Comparison of ENCODE assay signal across 21 cellular contexts in genomic region chr4:16732741-16733140, GRCh38.
A peak's percentile ranks its signal among the peaks of the same experiment; 100 is the strongest.
DNase-seq lines count a peak whose midpoint lies in the region; ATAC-seq and TF ChIP-seq lines count a peak whose summit lies in the region.
"Had no signal": no experiment of that assay in that cellular context is flagged by ENCODE, and none has a peak within 500 bp of the region (broad histone marks: within the 10 kb centered on the region; RNA-seq: fewer than 3 reads in every experiment).

No MANE protein-coding gene starts in this region.

- no peaks in the 10 kb centered on the region for H3F3A ChIP-seq in GM23338 (replicated peaks; ENCODE audit: low read depth)

- no peak overlapping the region for H3K4me3 Mint-ChIP-seq in GM23338
- no peak overlapping the region; the same call in 1 of the 2 replicates for H3K4me3 Mint-ChIP-seq in WTC11
- H3K4me3 Mint-ChIP-seq: B cell; CD14-positive monocyte; CD4-positive, alpha-beta T cell; CD8-positive, alpha-beta memory T cell had no signal

- no peak overlapping the region for H3K9ac ChIP-seq in iPS-20b (ENCODE audit: low read depth, low read length)
- H3K9ac ChIP-seq: BLaER1 had no signal

- peaks cover 4% of the 10 kb centered on the region; the same call in 1 of the 2 replicates for H3K79me2 ChIP-seq in GM23338 (replicated peaks; ENCODE audit: insufficient read depth)

- in situ Hi-C loops in GM13976 (cut with MboI; ENCODE audit: low sequenced_read_pairs, unreplicated experiment): no loop called here

- POLR2A ChIA-PET in WTC11 (lab: Charles Lee): no interaction called here

- peak overlapping the region; percentile 30; the same call in 1 of the 2 replicates for H3K27ac ChIP-seq in GM23338 (ENCODE audit: low read depth)
- no peak overlapping the region for H3K27ac ChIP-seq in iPS-20b (ENCODE audit: low read length)
- H3K27ac ChIP-seq: 22Rv1, BLaER1 had no signal

- peak; percentile 58 for ATAC-seq in GM23338
- 0 out of 2 replicates have a peak, but pooled peaks have one; percentile 19 for ATAC-seq in WTC11
- ATAC-seq in GM21529 (IDR thresholded peaks at IDR 0.05; ENCODE audit: unreplicated experiment): no peak
- ATAC-seq: GM12878, HCT116 had no signal

- H3K9me3 ChIP-seq in iPS-20b (ENCODE audit: insufficient read depth, low read depth, low read length): no peaks in the 10 kb centered on the region
- H3K9me3 ChIP-seq: BLaER1 had no signal

- H3K4me3 ChIP-seq in GM23338 (no peak overlapping the region), iPS-20b (ENCODE audit: low read length) (peak overlapping the region; percentile 27; the same call in 1 of the 2 replicates)
- H3K4me3 ChIP-seq: BLaER1, GM12878 had no signal

- H3K27me3 Mint-ChIP-seq in GM23338 (ENCODE audit: insufficient read depth, low read depth, poor library complexity) (peaks cover 6% of the 10 kb centered on the region), WTC11 (ENCODE audit: low read depth) (no peaks in the 10 kb centered on the region)
- H3K27me3 Mint-ChIP-seq: B cell had no signal

- H3K9me3 Mint-ChIP-seq in GM23338 (no peaks in the 10 kb centered on the region), WTC11 (peaks cover 7% of the 10 kb centered on the region; the same call in 1 of the 2 replicates)
- H3K9me3 Mint-ChIP-seq: CD4-positive, alpha-beta T cell had no signal

- no peaks in the 10 kb centered on the region for H3K9me2 ChIP-seq in GM23338 (ENCODE audit: insufficient read depth)

- no peaks in the 10 kb centered on the region for H4K20me1 ChIP-seq in GM23338 (replicated peaks; ENCODE audit: insufficient read depth)
- H4K20me1 ChIP-seq: BLaER1 had no signal

- TF ChIP-seq CTCF in GM23338 (conservative IDR thresholded peaks at IDR 0.05; ENCODE audit: low read depth in 2 of 2) (no peak), WTC11 (IDR thresholded peaks at IDR 0.05) (no peak), GM13976 (IDR thresholded peaks at IDR 0.05; ENCODE audit: borderline replicate concordance, control extremely low read depth, extremely low read depth, insufficient read depth, missing control alignments) (no peak)

- H3K27ac Mint-ChIP-seq in GM23338: peak overlapping the region; percentile 43; the same call in 1 of the 2 replicates
- H3K27ac Mint-ChIP-seq in WTC11: peak overlapping the region; percentile 20; the same call in 1 of the 2 replicates
- H3K27ac Mint-ChIP-seq: B cell; CD14-positive monocyte; CD4-positive, alpha-beta T cell; CD8-positive, alpha-beta memory T cell had no signal

- no peaks in the 10 kb centered on the region for H3K27me3 ChIP-seq in GM23338 (ENCODE audit: insufficient read depth)
- H3K27me3 ChIP-seq in iPS-20b (ENCODE audit: insufficient read depth, low read length): no peaks in the 10 kb centered on the region
- H3K27me3 ChIP-seq: BLaER1 had no signal

- H3K36me3 ChIP-seq in GM23338 (ENCODE audit: insufficient read depth) (no peaks in the 10 kb centered on the region; the same call in 1 of the 2 replicates), iPS-20b (ENCODE audit: insufficient read depth, low read depth, low read length) (no peaks in the 10 kb centered on the region)
- H3K36me3 ChIP-seq: BLaER1 had no signal

- H3K4me1 ChIP-seq in GM23338 (ENCODE audit: insufficient read depth) (peaks cover 54% of the 10 kb centered on the region), iPS-20b (ENCODE audit: insufficient read depth, low read length) (peaks cover 35% of the 10 kb centered on the region; the same call in 1 of the 2 replicates)
- H3K4me1 ChIP-seq: BLaER1 had no signal

- CTCF ChIA-PET in WTC11 (lab: Charles Lee): interaction anchor here (1.0 to 1.7 kb wide), 3 partner anchors 85 to 150 kb away, joined by 3 to 4 read pairs (median 4); no protein-coding TSS in a partner anchor

- H3K4me1 Mint-ChIP-seq in GM23338: peaks cover 58% of the 10 kb centered on the region
- peaks cover 70% of the 10 kb centered on the region for H3K4me1 Mint-ChIP-seq in WTC11
- H3K4me1 Mint-ChIP-seq: B cell; CD14-positive monocyte; CD8-positive, alpha-beta memory T cell had no signal

- DNase-seq in GM23338 (ENCODE audit: low spot score) (peak; percentile 24), WTC11 (ENCODE audit: low spot score) (no peak), putamen (ENCODE audit: low spot score) (peak; percentile 57), ecto neural progenitor cell (ENCODE audit: low spot score) (no peak), GM13976 (ENCODE audit: low spot score) (no peak), C1 segment of cervical spinal cord (lab: John Stamatoyannopoulos, UW) (no peak)
- DNase-seq: CD4-positive, alpha-beta T cell; CD8-positive, alpha-beta memory T cell; DMS 273 treated with DMSO at 0.1 percent for 48 hours; DMS79; EL; GDM1; H7 had no signal

- H3K36me3 Mint-ChIP-seq in GM23338 (ENCODE audit: low read depth) (peaks cover 8% of the 10 kb centered on the region; the same call in 2 of the 3 replicates), WTC11 (peaks cover 9% of the 10 kb centered on the region)
- H3K36me3 Mint-ChIP-seq: CD14-positive monocyte; CD8-positive, alpha-beta memory T cell had no signal

- H3K4me2 ChIP-seq in GM23338: peak overlapping the region; percentile 10
- H3K4me2 ChIP-seq: BLaER1 had no signal

- H2AFZ ChIP-seq in GM23338: no peak overlapping the region

TF ChIP-seq in GM23338, 12 proteins besides CTCF, POLR2A, EP300 and RAD21 (continues in another document):
- TF ChIP-seq NANOG (IDR thresholded peaks at IDR 0.05; ENCODE audit: borderline replicate concordance): no peak

TF ChIP-seq in WTC11, 78 proteins besides CTCF, POLR2A, EP300 and RAD21 (continues in another document):
- TF ChIP-seq, protein P1, sequence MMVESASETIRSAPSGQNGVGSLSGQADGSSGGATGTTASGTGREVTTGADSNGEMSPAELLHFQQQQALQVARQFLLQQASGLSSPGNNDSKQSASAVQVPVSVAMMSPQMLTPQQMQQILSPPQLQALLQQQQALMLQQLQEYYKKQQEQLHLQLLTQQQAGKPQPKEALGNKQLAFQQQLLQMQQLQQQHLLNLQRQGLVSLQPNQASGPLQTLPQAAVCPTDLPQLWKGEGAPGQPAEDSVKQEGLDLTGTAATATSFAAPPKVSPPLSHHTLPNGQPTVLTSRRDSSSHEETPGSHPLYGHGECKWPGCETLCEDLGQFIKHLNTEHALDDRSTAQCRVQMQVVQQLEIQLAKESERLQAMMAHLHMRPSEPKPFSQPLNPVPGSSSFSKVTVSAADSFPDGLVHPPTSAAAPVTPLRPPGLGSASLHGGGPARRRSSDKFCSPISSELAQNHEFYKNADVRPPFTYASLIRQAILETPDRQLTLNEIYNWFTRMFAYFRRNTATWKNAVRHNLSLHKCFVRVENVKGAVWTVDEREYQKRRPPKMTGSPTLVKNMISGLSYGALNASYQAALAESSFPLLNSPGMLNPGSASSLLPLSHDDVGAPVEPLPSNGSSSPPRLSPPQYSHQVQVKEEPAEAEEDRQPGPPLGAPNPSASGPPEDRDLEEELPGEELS (CRISPR knock-in tag; IDR thresholded peaks at IDR 0.05): no peak
- TF ChIP-seq RELA (CRISPR knock-in tag; IDR thresholded peaks at IDR 0.05; ENCODE audit: borderline replicate concordance) (no peak), ERG (CRISPR knock-in tag; IDR thresholded peaks at IDR 0.05) (no peak), ARID4B (CRISPR knock-in tag; IDR thresholded peaks at IDR 0.05; ENCODE audit: borderline replicate concordance) (no peak)

Comparison
In these comparisons a context has a peak if more than half of its experiments do, and no peak if none do; other contexts are left out.
1. DNase-seq: peak in GM23338 (single experiment) and putamen (single experiment); none in WTC11 (single experiment), ecto neural progenitor cell (single experiment), GM13976 (single experiment) and C1 segment of cervical spinal cord (0 of 14).